Comparison of ENCODE assay signal across 16 cellular contexts in the genomic region with DNA sequence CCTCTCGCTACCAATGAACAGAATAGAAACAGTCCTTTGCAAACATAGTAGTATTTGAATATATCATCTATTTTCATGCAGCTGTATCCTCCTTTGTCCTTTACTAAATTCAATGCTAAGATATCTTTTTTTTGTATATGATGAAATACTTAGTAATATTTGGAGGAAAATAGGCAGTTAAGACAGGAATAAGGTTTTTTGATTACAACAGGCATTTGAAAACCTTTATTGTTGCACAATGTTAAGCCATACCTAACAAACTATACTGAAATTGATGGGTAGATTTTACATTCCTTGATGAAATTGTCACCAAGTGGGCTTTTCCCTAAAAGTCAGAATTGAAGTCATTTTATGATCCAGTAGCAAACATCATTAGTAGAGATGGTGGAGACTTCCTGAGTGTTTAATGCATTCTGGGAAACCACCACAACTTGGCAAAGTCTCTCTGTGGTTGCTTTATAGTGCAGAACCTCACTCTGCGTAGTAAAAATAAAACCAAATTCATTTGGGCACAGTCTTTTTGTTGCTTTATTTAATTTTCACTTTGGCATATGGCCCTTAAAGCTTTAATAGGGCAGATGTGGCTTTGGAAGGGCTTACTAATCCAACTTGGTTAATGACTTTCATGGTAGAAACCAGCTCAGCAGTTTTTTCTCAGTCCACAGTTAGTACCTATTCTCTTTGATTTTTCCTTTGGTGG.
DNase-seq lines count a peak whose midpoint lies in the region; ATAC-seq and TF ChIP-seq lines count a peak whose summit lies in the region.
"Had no signal": no experiment of that assay in that cellular context is flagged by ENCODE, and none has a peak within 500 bp of the region (broad histone marks: within the 10 kb centered on the region; RNA-seq: fewer than 3 reads in every experiment).

No MANE protein-coding gene starts in this region.

- in situ Hi-C loops in astrocyte of the spinal cord (cut with HindIII; ENCODE audit: low sequenced_read_pairs): no loop called here

- H3F3A ChIP-seq in smooth muscle cell (ENCODE audit: low read depth): no peaks in the 10 kb centered on the region

- no peaks in the 10 kb centered on the region for H3K9me3 ChIP-seq in smooth muscle cell (replicated peaks; ENCODE audit: low read depth)
- H3K9me3 ChIP-seq: Peyer's patch, upper lobe of right lung had no signal

- no peaks in the 10 kb centered on the region for H3K27me3 ChIP-seq in smooth muscle cell (ENCODE audit: low read depth)
- H3K27me3 ChIP-seq: cardiac muscle cell, Peyer's patch, upper lobe of right lung had no signal

- no peak overlapping the region for H3K4me3 ChIP-seq in astrocyte of the spinal cord (ENCODE audit: low read depth, low read length)
- H3K4me3 ChIP-seq in smooth muscle cell: no peak overlapping the region
- H3K4me3 ChIP-seq: cardiac muscle cell, Peyer's patch, psoas muscle, upper lobe of right lung had no signal

- no peak overlapping the region for H3K4me2 ChIP-seq in smooth muscle cell

- no peak overlapping the region for H3K9ac ChIP-seq in smooth muscle cell (ENCODE audit: low read depth)

- no peak for DNase-seq in activated naive CD4-positive, alpha-beta T cell treated with anti-CD3 and anti-CD28 coated beads, Interleukin-2, amount 50 U/mL, for 72 hours (ENCODE audit: low spot score in 2 of 2)
- no peak for DNase-seq in activated naive CD4-positive, alpha-beta T cell (lab: John Stamatoyannopoulos, UW)
- DNase-seq in NCI-H1694 treated with DMSO at 0.1 percent for 48 hours (lab: John Stamatoyannopoulos, UW) (peak; percentile 45), astrocyte of the spinal cord (ENCODE audit: low read depth, low spot score) (peak; percentile 89), smooth muscle cell (lab: John Stamatoyannopoulos, UW; ENCODE audit: unreplicated experiment) (no peak), middle frontal gyrus (ENCODE audit: extremely low spot score, low spot score) (no peak), DMS114 treated with DMSO at 0.1 percent for 48 hours (lab: John Stamatoyannopoulos, UW; ENCODE audit: unreplicated experiment) (no peak)
- DNase-seq: activated CD4-positive, alpha-beta T cell treated with anti-CD3 and anti-CD28 coated beads for 48 hours; Peyer's patch; psoas muscle; stimulated activated CD4-positive, alpha-beta T cell treated with anti-CD3 and anti-CD28 coated beads, Interleukin-2, amount 100 ng/mL, for 24 hours; upper lobe of right lung had no signal

- no peak overlapping the region for H3K27ac Mint-ChIP-seq in activated naive CD4-positive, alpha-beta T cell treated with anti-CD3 and anti-CD28 coated beads, Interleukin-2, amount 50 U/mL, for 72 hours
- H3K27ac Mint-ChIP-seq: activated T-helper 2 cell treated with anti-CD3 and anti-CD28 coated beads, Interferon-gamma antibody, Interleukin-2, Interleukin-4, amounts not matched to agents 10 μg/mL and 5 μg/mL and 100 μg/mL, durations not matched to agents 14 hours and 24 hours and 36 hours; T-helper 1 cell treated with Interleukin-12 subunit alpha and Interleukin-12 subunit beta and Interleukin-4 antibody, amounts not matched to agents 30 μg/mL and 1 μg/mL, for 36 hours had no signal

- H2AFZ ChIP-seq in smooth muscle cell (ENCODE audit: low read depth): no peak overlapping the region

- 72% methylated on average over 2 of the region's 2 CpGs for WGBS in smooth muscle cell (ENCODE audit: low lambda C conversion rate)

- H3K36me3 Mint-ChIP-seq in activated naive CD4-positive, alpha-beta T cell treated with anti-CD3 and anti-CD28 coated beads, Interleukin-2, amount 50 U/mL, for 72 hours: no peaks in the 10 kb centered on the region

- H3K79me2 ChIP-seq in smooth muscle cell (ENCODE audit: low read depth): no peaks in the 10 kb centered on the region

- peaks cover 5% of the 10 kb centered on the region for H3K4me1 ChIP-seq in smooth muscle cell (ENCODE audit: low read depth)
- H3K4me1 ChIP-seq: Peyer's patch, psoas muscle, upper lobe of right lung had no signal

- H3K27ac ChIP-seq in smooth muscle cell (ENCODE audit: low read depth): peak overlapping the region; percentile 24
- H3K27ac ChIP-seq: cardiac muscle cell, Peyer's patch, psoas muscle, upper lobe of right lung had no signal

- peaks cover 6% of the 10 kb centered on the region in 2 donors for H3K9me3 Mint-ChIP-seq in activated naive CD4-positive, alpha-beta T cell treated with anti-CD3 and anti-CD28 coated beads, Interleukin-2, amount 50 U/mL, for 72 hours
- H3K9me3 Mint-ChIP-seq: activated T-helper 2 cell treated with anti-CD3 and anti-CD28 coated beads, Interferon-gamma antibody, Interleukin-2, Interleukin-4, amounts not matched to agents 10 μg/mL and 5 μg/mL and 100 μg/mL, durations not matched to agents 14 hours and 24 hours and 36 hours had no signal

- no peaks in the 10 kb centered on the region for H4K20me1 ChIP-seq in smooth muscle cell (ENCODE audit: low read depth)

- TF ChIP-seq CTCF in astrocyte of the spinal cord (IDR thresholded peaks at IDR 0.05; ENCODE audit: low read depth, low read length) (no peak), smooth muscle cell (IDR thresholded peaks at IDR 0.05; ENCODE audit: borderline replicate concordance, insufficient read depth, poor library complexity, severe bottlenecking) (no peak)

- ATAC-seq in activated naive CD4-positive, alpha-beta T cell treated with anti-CD3 and anti-CD28 coated beads, Interleukin-2, amount 50 U/mL, for 72 hours: peak; percentile 22 to 52
- ATAC-seq in GM19351 (IDR thresholded peaks at IDR 0.05; ENCODE audit: unreplicated experiment): no peak
- ATAC-seq: psoas muscle, upper lobe of right lung had no signal

- no peaks in the 10 kb centered on the region for H3K36me3 ChIP-seq in smooth muscle cell (ENCODE audit: low read depth)
- H3K36me3 ChIP-seq: cardiac muscle cell, Peyer's patch, upper lobe of right lung had no signal

Comparison
In these comparisons a context has a peak if more than half of its experiments do, and no peak if none do; other contexts are left out.
1. DNase-seq: peak in NCI-H1694 treated with DMSO at 0.1 percent for 48 hours (single experiment) and astrocyte of the spinal cord (single experiment); none in activated naive CD4-positive, alpha-beta T cell treated with anti-CD3 and anti-CD28 coated beads, Interleukin-2, amount 50 U/mL, for 72 hours (0 of 2), activated naive CD4-positive, alpha-beta T cell (0 of 4), smooth muscle cell (single experiment), middle frontal gyrus (single experiment) and DMS114 treated with DMSO at 0.1 percent for 48 hours (single experiment).